In the genomic region with DNA sequence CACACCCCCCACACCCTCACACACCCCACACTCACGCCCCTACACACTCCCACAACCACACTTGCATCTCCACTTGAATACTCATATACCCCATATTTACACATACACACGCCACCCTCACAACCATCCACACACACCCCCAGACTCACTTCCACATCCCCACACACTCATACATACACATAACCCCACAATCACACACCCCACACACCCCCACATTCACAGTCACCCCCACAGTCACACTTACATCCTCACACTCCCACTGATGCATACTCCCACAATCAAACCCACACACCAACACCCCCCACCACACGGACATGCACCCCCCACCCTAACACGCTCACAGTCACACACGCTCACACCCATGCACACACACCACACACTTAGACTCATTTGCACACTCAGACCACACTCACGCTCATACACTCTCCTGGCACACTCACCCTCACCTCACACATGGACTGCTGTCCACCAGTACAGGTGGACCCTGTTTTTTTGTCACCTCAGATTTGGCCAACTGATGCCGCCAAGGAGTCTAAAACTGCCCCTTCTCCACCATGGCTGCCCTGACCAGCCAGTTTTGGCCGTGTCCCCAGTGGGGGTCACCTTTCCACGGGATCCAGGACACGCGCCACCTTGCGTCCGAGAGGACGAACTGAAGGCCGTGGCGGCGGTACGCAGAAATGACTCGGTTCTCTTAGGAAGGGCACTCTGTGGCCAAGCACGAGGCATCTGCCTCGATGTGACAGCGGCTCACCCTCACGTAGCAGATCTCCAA, we compare ENCODE assay signal across 1 cellular context.
TF ChIP-seq lines count a peak whose summit lies in the region.

No MANE protein-coding gene starts in this region.

TF ChIP-seq in K562, 482 proteins besides CTCF, POLR2A, EP300 and RAD21:
- TF ChIP-seq BHLHE40 (IDR thresholded peaks at IDR 0.05; ENCODE audit: low read length) (0 out of 2 replicates have a peak, but pooled peaks have one; percentile 9), NFIC (IDR thresholded peaks at IDR 0.05) (0 out of 2 replicates have a peak, but pooled peaks have one; percentile 9), SAFB (IDR thresholded peaks at IDR 0.05; ENCODE audit: borderline replicate concordance, low read depth, low read length) (peak; percentile 29; the same call in 1 of the 2 replicates), CREM (IDR thresholded peaks at IDR 0.05; ENCODE audit: low read depth) (0 out of 2 replicates have a peak, but pooled peaks have one; percentile 20), ESRRA (IDR thresholded peaks at IDR 0.05; ENCODE audit: borderline replicate concordance, low read depth) (0 out of 2 replicates have a peak, but pooled peaks have one; percentile 34), MAZ (CRISPR knock-in tag; conservative IDR thresholded peaks at IDR 0.05 in 1 of 2, IDR thresholded peaks at IDR 0.05 in 1 of 2) (peak in 1 of 2 experiments; percentile 42; a peak in 1 of 4 replicates), ZNF668 (CRISPR knock-in tag; IDR thresholded peaks at IDR 0.05) (no peak), SMC3 (conservative IDR thresholded peaks at IDR 0.05; ENCODE audit: insufficient read depth, low read depth, low read length) (peak; percentile 57), NR2C2 (CRISPR knock-in tag; IDR thresholded peaks at IDR 0.05) (no peak), NR2C2 (tag; IDR thresholded peaks at IDR 0.05) (no peak), ZNF239 (CRISPR knock-in tag; IDR thresholded peaks at IDR 0.05) (no peak)
- TF ChIP-seq, protein P1, sequence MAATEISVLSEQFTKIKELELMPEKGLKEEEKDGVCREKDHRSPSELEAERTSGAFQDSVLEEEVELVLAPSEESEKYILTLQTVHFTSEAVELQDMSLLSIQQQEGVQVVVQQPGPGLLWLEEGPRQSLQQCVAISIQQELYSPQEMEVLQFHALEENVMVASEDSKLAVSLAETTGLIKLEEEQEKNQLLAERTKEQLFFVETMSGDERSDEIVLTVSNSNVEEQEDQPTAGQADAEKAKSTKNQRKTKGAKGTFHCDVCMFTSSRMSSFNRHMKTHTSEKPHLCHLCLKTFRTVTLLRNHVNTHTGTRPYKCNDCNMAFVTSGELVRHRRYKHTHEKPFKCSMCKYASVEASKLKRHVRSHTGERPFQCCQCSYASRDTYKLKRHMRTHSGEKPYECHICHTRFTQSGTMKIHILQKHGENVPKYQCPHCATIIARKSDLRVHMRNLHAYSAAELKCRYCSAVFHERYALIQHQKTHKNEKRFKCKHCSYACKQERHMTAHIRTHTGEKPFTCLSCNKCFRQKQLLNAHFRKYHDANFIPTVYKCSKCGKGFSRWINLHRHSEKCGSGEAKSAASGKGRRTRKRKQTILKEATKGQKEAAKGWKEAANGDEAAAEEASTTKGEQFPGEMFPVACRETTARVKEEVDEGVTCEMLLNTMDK (IDR thresholded peaks at IDR 0.05; ENCODE audit: borderline replicate concordance, insufficient read depth, low read depth, low read length, poor library complexity, severe bottlenecking), result peak; percentile 38
- TF ChIP-seq, protein P2, sequence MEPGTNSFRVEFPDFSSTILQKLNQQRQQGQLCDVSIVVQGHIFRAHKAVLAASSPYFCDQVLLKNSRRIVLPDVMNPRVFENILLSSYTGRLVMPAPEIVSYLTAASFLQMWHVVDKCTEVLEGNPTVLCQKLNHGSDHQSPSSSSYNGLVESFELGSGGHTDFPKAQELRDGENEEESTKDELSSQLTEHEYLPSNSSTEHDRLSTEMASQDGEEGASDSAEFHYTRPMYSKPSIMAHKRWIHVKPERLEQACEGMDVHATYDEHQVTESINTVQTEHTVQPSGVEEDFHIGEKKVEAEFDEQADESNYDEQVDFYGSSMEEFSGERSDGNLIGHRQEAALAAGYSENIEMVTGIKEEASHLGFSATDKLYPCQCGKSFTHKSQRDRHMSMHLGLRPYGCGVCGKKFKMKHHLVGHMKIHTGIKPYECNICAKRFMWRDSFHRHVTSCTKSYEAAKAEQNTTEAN (CRISPR knock-in tag; IDR thresholded peaks at IDR 0.05), result peak; percentile 57; the same call in 1 of the 2 replicates
- TF ChIP-seq, protein P3, sequence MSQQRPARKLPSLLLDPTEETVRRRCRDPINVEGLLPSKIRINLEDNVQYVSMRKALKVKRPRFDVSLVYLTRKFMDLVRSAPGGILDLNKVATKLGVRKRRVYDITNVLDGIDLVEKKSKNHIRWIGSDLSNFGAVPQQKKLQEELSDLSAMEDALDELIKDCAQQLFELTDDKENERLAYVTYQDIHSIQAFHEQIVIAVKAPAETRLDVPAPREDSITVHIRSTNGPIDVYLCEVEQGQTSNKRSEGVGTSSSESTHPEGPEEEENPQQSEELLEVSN (IDR thresholded peaks at IDR 0.05; ENCODE audit: borderline replicate concordance in 1 of 2, extremely low read depth in 1 of 2, insufficient read depth in 1 of 2, insufficient read length in 1 of 2, low read depth in 1 of 2, low read length in 1 of 2, poor library complexity in 1 of 2, severe bottlenecking in 1 of 2), result peak in 1 of 2 experiments; percentile 12
